ENCODE assay signal across 8 cellular contexts in genomic region chr1:151399890-151400235, GRCh38. TPM values are rescaled to one million over a fixed set of nuclear protein-coding genes. Genes with fewer than 3 reads are reported as not detected.
A peak's percentile ranks its signal among the peaks of the same experiment; 100 is the strongest.
DNase-seq lines count a peak whose midpoint lies in the region; ATAC-seq and TF ChIP-seq lines count a peak whose summit lies in the region.

No MANE protein-coding gene starts in this region.

- 0 to 2% methylated on average over 3 to 12 of the region's 19 CpGs for WGBS in gastroesophageal sphincter (ENCODE audit: low coverage in 1 of 2), 2 donors

- TF ChIP-seq POLR2A in gastroesophageal sphincter (IDR thresholded peaks at IDR 0.05) = no peak

- no peaks in the 10 kb centered on the region for H3K9me3 Mint-ChIP-seq in activated T-cell treated with anti-CD3 and anti-CD28 coated beads, Interleukin-2, amount 50 U/mL, for 4 hours
- no peaks in the 10 kb centered on the region for H3K9me3 Mint-ChIP-seq in osteocyte (ENCODE audit: unreplicated experiment)

- H3K4me1 ChIP-seq in gastroesophageal sphincter = peaks cover 6 to 29% (median 11%) of the 10 kb centered on the region in 3 donors

- peak; percentile 91 for DNase-seq in DMS 273 treated with DMSO at 0.1 percent for 48 hours (lab: John Stamatoyannopoulos, UW)
- DNase-seq in activated T-cell treated with anti-CD3 and anti-CD28 coated beads, Interleukin-2, amount 50 U/mL, for 4 hours = no peak
- DNase-seq in osteocyte (ENCODE audit: extremely low spot score, unreplicated experiment) = no peak
- DNase-seq in NCI-H2029 (lab: John Stamatoyannopoulos, UW) = no peak

- H3K27me3 ChIP-seq in gastroesophageal sphincter = no peaks in the 10 kb centered on the region

- H3K9me3 ChIP-seq in gastroesophageal sphincter = no peaks in the 10 kb centered on the region

- peak overlapping the region; percentile 88 to 95 (median 92) for H3K27ac ChIP-seq in gastroesophageal sphincter

- peak overlapping the region; percentile 86 to 90 for H3K4me3 ChIP-seq in gastroesophageal sphincter

- H3K4me1 Mint-ChIP-seq in activated T-cell treated with anti-CD3 and anti-CD28 coated beads, Interleukin-2, amount 50 U/mL, for 4 hours (ENCODE audit: low read depth) = peaks cover 27% of the 10 kb centered on the region
- H3K4me1 Mint-ChIP-seq in osteocyte (ENCODE audit: unreplicated experiment) = peaks cover 18% of the 10 kb centered on the region

- TF ChIP-seq CTCF in gastroesophageal sphincter (IDR thresholded peaks at IDR 0.05) (no peak), osteocyte (IDR thresholded peaks at IDR 0.05) (no peak)

- H3K4me3 Mint-ChIP-seq in activated T-cell treated with anti-CD3 and anti-CD28 coated beads, Interleukin-2, amount 50 U/mL, for 4 hours = peak overlapping the region; percentile 97
- peak overlapping the region; percentile 89 for H3K4me3 Mint-ChIP-seq in osteocyte (ENCODE audit: unreplicated experiment)

- H3K36me3 Mint-ChIP-seq in activated T-cell treated with anti-CD3 and anti-CD28 coated beads, Interleukin-2, amount 50 U/mL, for 4 hours (ENCODE audit: insufficient read depth) = peaks cover 31% of the 10 kb centered on the region
- H3K36me3 Mint-ChIP-seq in osteocyte (ENCODE audit: unreplicated experiment) = peaks cover 35% of the 10 kb centered on the region

- H3K27me3 Mint-ChIP-seq in activated T-cell treated with anti-CD3 and anti-CD28 coated beads, Interleukin-2, amount 50 U/mL, for 4 hours (ENCODE audit: low read depth) = no peaks in the 10 kb centered on the region
- H3K27me3 Mint-ChIP-seq in osteocyte (ENCODE audit: unreplicated experiment) = no peaks in the 10 kb centered on the region

- no peak for TF ChIP-seq EP300 in gastroesophageal sphincter (IDR thresholded peaks at IDR 0.05)

- ATAC-seq in HG03175 (IDR thresholded peaks at IDR 0.05; ENCODE audit: unreplicated experiment) (peak; percentile 14), gastroesophageal sphincter (peak; percentile 7), GM18519 (IDR thresholded peaks at IDR 0.05; ENCODE audit: low FRiP score, unreplicated experiment) (no peak), HG03139 (IDR thresholded peaks at IDR 0.05; ENCODE audit: unreplicated experiment) (no peak)
- peak; percentile 22 to 23 for ATAC-seq in activated T-cell treated with anti-CD3 and anti-CD28 coated beads, Interleukin-2, amount 50 U/mL, for 4 hours

- H3K36me3 ChIP-seq in gastroesophageal sphincter = peaks cover 0 to 46% of the 10 kb centered on the region in 2 donors

- H3K27ac Mint-ChIP-seq in osteocyte (ENCODE audit: unreplicated experiment) = peak overlapping the region; percentile 99

RNA-seq across cellular contexts. Expression of gene PSMB4, which starts 0.5 kb away (rescaled TPM):
- total RNA-seq in activated T-cell treated with anti-CD3 and anti-CD28 coated beads, Interleukin-2, amount 50 U/mL, for 4 hours = 100 to 1,000 TPM; 641 to 690 (median 678) TPM
- 100 to 1,000 TPM; 192 to 245 (median 232) TPM for total RNA-seq in gastroesophageal sphincter
- total RNA-seq in osteocyte = 272 and 280 TPM in 2 replicates

RNA-seq across cellular contexts. Expression of gene SELENBP1, which starts 27.4 kb away (rescaled TPM):
- under 1 TPM; 0.43 to 0.82 (median 0.63) TPM for total RNA-seq in activated T-cell treated with anti-CD3 and anti-CD28 coated beads, Interleukin-2, amount 50 U/mL, for 4 hours
- total RNA-seq in gastroesophageal sphincter (100 to 1,000 TPM in 2 of 4 donors, 10 to 100 TPM in 2; 52.8 to 251 (median 109) TPM), osteocyte (8.1 and 10.2 TPM in 2 replicates)

RNA-seq across cellular contexts. Expression of gene RFX5, which starts 52.8 kb away (rescaled TPM):
- 10 to 100 TPM; 48.7 to 58.6 (median 50.9) TPM for total RNA-seq in activated T-cell treated with anti-CD3 and anti-CD28 coated beads, Interleukin-2, amount 50 U/mL, for 4 hours
- total RNA-seq in gastroesophageal sphincter (10 to 100 TPM; 32.6 to 66.1 (median 44.5) TPM), osteocyte (36.7 and 37.9 TPM in 2 replicates)

RNA-seq across cellular contexts. Expression of gene POGZ, which starts 59.4 kb away (rescaled TPM):
- total RNA-seq in activated T-cell treated with anti-CD3 and anti-CD28 coated beads, Interleukin-2, amount 50 U/mL, for 4 hours = 10 to 100 TPM; 48.8 to 51.2 (median 49.5) TPM
- total RNA-seq in gastroesophageal sphincter = 10 to 100 TPM; 25.8 to 68.2 (median 47.3) TPM
- 105 and 107 TPM in 2 replicates for total RNA-seq in osteocyte

Comparison
In these comparisons a context has a peak if more than half of its experiments do, and no peak if none do; other contexts are left out.
1. ATAC-seq: peak in HG03175 (single experiment), activated T-cell treated with anti-CD3 and anti-CD28 coated beads, Interleukin-2, amount 50 U/mL, for 4 hours (2 of 2) and gastroesophageal sphincter (single experiment); none in GM18519 (single experiment) and HG03139 (single experiment).